Comparison of ENCODE assay signal across 2 cellular contexts in the genomic region with DNA sequence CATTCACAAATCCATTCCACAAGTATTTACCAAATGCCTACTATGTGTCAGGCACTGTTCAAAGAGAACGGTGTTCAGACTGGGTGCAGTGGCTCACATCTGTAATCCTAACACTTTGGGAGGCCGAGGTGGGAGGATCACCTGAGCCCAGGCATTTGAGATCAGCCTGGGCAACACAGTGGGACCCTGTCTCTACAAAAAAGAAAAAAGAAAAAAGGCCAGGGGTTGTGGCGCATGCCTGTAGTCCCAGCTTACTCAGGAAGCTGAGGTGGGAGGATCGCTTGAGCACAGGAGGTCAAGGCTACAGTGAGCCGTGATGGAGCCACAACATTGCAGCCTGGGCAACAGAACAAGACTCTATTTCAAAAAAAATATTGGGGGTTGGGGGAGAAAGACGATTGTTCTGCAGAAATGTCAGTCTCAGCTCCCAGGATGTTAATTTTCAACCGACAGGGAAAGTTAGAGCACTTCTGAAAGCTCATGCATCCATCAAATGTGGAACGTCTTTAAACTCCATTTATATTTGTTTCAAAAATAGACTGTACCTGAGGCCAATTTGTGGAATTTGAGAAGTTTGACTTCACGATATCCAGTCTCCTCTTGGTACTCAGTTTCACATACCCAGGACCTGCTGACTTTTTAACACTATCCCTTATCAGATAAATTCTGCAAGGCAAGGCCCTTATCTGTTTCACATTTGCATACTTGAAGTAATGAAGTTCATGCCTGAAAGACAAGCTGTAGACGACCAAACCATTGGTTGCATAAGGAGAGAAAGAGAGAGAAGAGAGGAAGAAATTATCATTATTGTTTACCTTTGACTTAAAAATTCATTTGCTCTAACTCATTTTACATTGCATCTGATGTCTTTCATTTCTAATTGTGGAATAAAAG.
TF ChIP-seq lines count a peak whose summit lies in the region.

No MANE protein-coding gene starts in this region.

TF ChIP-seq in SK-N-SH, 30 proteins besides CTCF, POLR2A, EP300 and RAD21:
- TF ChIP-seq USF1 (IDR thresholded peaks at IDR 0.05; ENCODE audit: borderline replicate concordance, low read depth) (no peak), PBX3 (IDR thresholded peaks at IDR 0.05) (no peak), RFX5 (IDR thresholded peaks at IDR 0.05; ENCODE audit: low read length) (no peak), IRF3 (IDR thresholded peaks at IDR 0.05; ENCODE audit: low read depth, low read length) (no peak), TCF12 (IDR thresholded peaks at IDR 0.05) (no peak), ELF1 (IDR thresholded peaks at IDR 0.05) (no peak), EZH2phosphoT487 (IDR thresholded peaks at IDR 0.05; ENCODE audit: borderline replicate concordance, low read depth) (no peak), GABPA (IDR thresholded peaks at IDR 0.05; ENCODE audit: low read depth) (no peak), TEAD4 (IDR thresholded peaks at IDR 0.05; ENCODE audit: borderline replicate concordance, insufficient read depth) (no peak), POLR2AphosphoS5 (IDR thresholded peaks at IDR 0.05; ENCODE audit: low read depth, low read length) (no peak), FOXM1 (IDR thresholded peaks at IDR 0.05; ENCODE audit: low read depth) (no peak)
- TF ChIP-seq, protein P1, sequence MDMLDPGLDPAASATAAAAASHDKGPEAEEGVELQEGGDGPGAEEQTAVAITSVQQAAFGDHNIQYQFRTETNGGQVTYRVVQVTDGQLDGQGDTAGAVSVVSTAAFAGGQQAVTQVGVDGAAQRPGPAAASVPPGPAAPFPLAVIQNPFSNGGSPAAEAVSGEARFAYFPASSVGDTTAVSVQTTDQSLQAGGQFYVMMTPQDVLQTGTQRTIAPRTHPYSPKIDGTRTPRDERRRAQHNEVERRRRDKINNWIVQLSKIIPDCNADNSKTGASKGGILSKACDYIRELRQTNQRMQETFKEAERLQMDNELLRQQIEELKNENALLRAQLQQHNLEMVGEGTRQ (IDR thresholded peaks at IDR 0.05; ENCODE audit: borderline replicate concordance, low read depth, low read length): no peak

TF ChIP-seq in SK-N-SH treated with all-trans-retinoic acid at 6 μM for 48 hours, 23 proteins besides CTCF, POLR2A, EP300 and RAD21:
- no peak for TF ChIP-seq ZFP30 (CRISPR knock-in tag; IDR thresholded peaks at IDR 0.05)
- no peak for TF ChIP-seq TOX (CRISPR knock-in tag; IDR thresholded peaks at IDR 0.05; ENCODE audit: borderline replicate concordance)
- TF ChIP-seq, protein P2, sequence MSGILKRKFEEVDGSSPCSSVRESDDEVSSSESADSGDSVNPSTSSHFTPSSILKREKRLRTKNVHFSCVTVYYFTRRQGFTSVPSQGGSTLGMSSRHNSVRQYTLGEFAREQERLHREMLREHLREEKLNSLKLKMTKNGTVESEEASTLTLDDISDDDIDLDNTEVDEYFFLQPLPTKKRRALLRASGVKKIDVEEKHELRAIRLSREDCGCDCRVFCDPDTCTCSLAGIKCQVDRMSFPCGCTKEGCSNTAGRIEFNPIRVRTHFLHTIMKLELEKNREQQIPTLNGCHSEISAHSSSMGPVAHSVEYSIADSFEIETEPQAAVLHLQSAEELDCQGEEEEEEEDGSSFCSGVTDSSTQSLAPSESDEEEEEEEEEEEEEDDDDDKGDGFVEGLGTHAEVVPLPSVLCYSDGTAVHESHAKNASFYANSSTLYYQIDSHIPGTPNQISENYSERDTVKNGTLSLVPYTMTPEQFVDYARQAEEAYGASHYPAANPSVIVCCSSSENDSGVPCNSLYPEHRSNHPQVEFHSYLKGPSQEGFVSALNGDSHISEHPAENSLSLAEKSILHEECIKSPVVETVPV (CRISPR knock-in tag; IDR thresholded peaks at IDR 0.05): no peak
- TF ChIP-seq PATZ1 (CRISPR knock-in tag; IDR thresholded peaks at IDR 0.05; ENCODE audit: borderline replicate concordance): no peak
- TF ChIP-seq, protein P3, sequence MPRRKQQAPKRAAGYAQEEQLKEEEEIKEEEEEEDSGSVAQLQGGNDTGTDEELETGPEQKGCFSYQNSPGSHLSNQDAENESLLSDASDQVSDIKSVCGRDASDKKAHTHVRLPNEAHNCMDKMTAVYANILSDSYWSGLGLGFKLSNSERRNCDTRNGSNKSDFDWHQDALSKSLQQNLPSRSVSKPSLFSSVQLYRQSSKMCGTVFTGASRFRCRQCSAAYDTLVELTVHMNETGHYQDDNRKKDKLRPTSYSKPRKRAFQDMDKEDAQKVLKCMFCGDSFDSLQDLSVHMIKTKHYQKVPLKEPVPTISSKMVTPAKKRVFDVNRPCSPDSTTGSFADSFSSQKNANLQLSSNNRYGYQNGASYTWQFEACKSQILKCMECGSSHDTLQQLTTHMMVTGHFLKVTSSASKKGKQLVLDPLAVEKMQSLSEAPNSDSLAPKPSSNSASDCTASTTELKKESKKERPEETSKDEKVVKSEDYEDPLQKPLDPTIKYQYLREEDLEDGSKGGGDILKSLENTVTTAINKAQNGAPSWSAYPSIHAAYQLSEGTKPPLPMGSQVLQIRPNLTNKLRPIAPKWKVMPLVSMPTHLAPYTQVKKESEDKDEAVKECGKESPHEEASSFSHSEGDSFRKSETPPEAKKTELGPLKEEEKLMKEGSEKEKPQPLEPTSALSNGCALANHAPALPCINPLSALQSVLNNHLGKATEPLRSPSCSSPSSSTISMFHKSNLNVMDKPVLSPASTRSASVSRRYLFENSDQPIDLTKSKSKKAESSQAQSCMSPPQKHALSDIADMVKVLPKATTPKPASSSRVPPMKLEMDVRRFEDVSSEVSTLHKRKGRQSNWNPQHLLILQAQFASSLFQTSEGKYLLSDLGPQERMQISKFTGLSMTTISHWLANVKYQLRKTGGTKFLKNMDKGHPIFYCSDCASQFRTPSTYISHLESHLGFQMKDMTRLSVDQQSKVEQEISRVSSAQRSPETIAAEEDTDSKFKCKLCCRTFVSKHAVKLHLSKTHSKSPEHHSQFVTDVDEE (CRISPR knock-in tag; IDR thresholded peaks at IDR 0.05): no peak
- no peak for TF ChIP-seq BACH2 (CRISPR knock-in tag; IDR thresholded peaks at IDR 0.05; ENCODE audit: borderline replicate concordance)
- TF ChIP-seq ZFP3 (CRISPR knock-in tag; IDR thresholded peaks at IDR 0.05): no peak
- no peak for TF ChIP-seq RARB (CRISPR knock-in tag; IDR thresholded peaks at IDR 0.05)
- TF ChIP-seq ZNF565 (CRISPR knock-in tag; conservative IDR thresholded peaks at IDR 0.05; ENCODE audit: low read depth): no peak
- TF ChIP-seq, protein P4, sequence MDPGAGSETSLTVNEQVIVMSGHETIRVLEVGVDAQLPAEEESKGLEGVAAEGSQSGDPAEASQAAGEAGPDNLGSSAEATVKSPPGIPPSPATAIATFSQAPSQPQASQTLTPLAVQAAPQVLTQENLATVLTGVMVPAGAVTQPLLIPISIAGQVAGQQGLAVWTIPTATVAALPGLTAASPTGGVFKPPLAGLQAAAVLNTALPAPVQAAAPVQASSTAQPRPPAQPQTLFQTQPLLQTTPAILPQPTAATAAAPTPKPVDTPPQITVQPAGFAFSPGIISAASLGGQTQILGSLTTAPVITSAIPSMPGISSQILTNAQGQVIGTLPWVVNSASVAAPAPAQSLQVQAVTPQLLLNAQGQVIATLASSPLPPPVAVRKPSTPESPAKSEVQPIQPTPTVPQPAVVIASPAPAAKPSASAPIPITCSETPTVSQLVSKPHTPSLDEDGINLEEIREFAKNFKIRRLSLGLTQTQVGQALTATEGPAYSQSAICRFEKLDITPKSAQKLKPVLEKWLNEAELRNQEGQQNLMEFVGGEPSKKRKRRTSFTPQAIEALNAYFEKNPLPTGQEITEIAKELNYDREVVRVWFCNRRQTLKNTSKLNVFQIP (CRISPR knock-in tag; IDR thresholded peaks at IDR 0.05; ENCODE audit: borderline replicate concordance, low read depth): no peak
- TF ChIP-seq ZC3H10 (CRISPR knock-in tag; IDR thresholded peaks at IDR 0.05): no peak
